Comparison of ENCODE assay signal across 20 cellular contexts in genomic region chr11:62127941-62128770, GRCh38. TPM values are rescaled to one million over a fixed set of nuclear protein-coding genes. Genes with fewer than 3 reads are reported as not detected.
DNase-seq lines count a peak whose midpoint lies in the region; ATAC-seq and TF ChIP-seq lines count a peak whose summit lies in the region.
"Had no signal": no experiment of that assay in that cellular context is flagged by ENCODE, and none has a peak within 500 bp of the region (broad histone marks: within the 10 kb centered on the region; RNA-seq: fewer than 3 reads in every experiment).

No MANE protein-coding gene starts in this region.

- peaks cover 84% of the 10 kb centered on the region for H3K36me3 ChIP-seq in DND-41 (ENCODE audit: insufficient read depth, low read length)
- peaks cover 44 to 45% of the 10 kb centered on the region in 2 experiments for H3K36me3 ChIP-seq in trophoblast cell (ENCODE audit: control insufficient read depth in 1 of 2, insufficient read depth in 2 of 2, low read length in 2 of 2)
- peaks cover 38 to 52% (median 51%) of the 10 kb centered on the region in 4 donors for H3K36me3 ChIP-seq in stomach

- H2BK5ac ChIP-seq in trophoblast cell (ENCODE audit: low read depth, low read length, poor library complexity): no peak overlapping the region

- H3K36me3 Mint-ChIP-seq in T-helper 2 cell treated with Interferon-gamma antibody and Interleukin-4, amounts not matched to agents 5 μg/mL and 100 μg/mL, for 36 hours (ENCODE audit: low read depth): peaks cover 55% of the 10 kb centered on the region
- H3K36me3 Mint-ChIP-seq in chondrocyte (ENCODE audit: low read depth): peaks cover 8% of the 10 kb centered on the region

- no peak for TF ChIP-seq EP300 in stomach (IDR thresholded peaks at IDR 0.05)

- peaks cover 53% of the 10 kb centered on the region for H3K4me1 ChIP-seq in DND-41 (ENCODE audit: insufficient read depth, low read length)
- peaks cover 8 to 13% of the 10 kb centered on the region in 2 experiments for H3K4me1 ChIP-seq in trophoblast cell (ENCODE audit: control insufficient read depth in 1 of 2, insufficient read depth in 2 of 2, low read length in 2 of 2)
- peaks cover 7 to 22% (median 17%) of the 10 kb centered on the region in 4 donors for H3K4me1 ChIP-seq in stomach

- H3K9ac ChIP-seq in DND-41 (ENCODE audit: low read depth, low read length) (no peak overlapping the region; the same call in 1 of the 2 replicates), trophoblast cell (ENCODE audit: low read length) (no peak overlapping the region)
- H3K9ac ChIP-seq: GM23248 had no signal

- H3K79me2 ChIP-seq in DND-41 (ENCODE audit: insufficient read depth, low read length) (peaks cover 94% of the 10 kb centered on the region), trophoblast cell (ENCODE audit: control insufficient read depth, insufficient read depth, low read length, poor library complexity) (peaks cover 17% of the 10 kb centered on the region)

- peaks cover 36% of the 10 kb centered on the region for H3K4me1 Mint-ChIP-seq in T-helper 2 cell treated with Interferon-gamma antibody and Interleukin-4, amounts not matched to agents 5 μg/mL and 100 μg/mL, for 36 hours (ENCODE audit: low read depth)
- peaks cover 25% of the 10 kb centered on the region for H3K4me1 Mint-ChIP-seq in chondrocyte (ENCODE audit: low read depth)

- no peak overlapping the region for H4K8ac ChIP-seq in trophoblast cell (ENCODE audit: low read depth, low read length)

- H2AFZ ChIP-seq in DND-41 (ENCODE audit: low read depth, low read length) (no peak overlapping the region), trophoblast cell (ENCODE audit: insufficient read depth, low read length, poor library complexity) (no peak overlapping the region)
- H2AFZ ChIP-seq: GM23248 had no signal

- intact Hi-C loops in stomach (cut with DNase I; ENCODE audit: low total_unique reads): no loop called here

- TF ChIP-seq POLR2A in stomach (IDR thresholded peaks at IDR 0.05): no peak

- H4K91ac ChIP-seq in trophoblast cell (ENCODE audit: low read depth, low read length): no peak overlapping the region

- H2BK12ac ChIP-seq in trophoblast cell (ENCODE audit: low read length): no peak overlapping the region

- no peak for DNase-seq in T-helper 2 cell treated with Interferon-gamma antibody and Interleukin-4, amounts not matched to agents 5 μg/mL and 100 μg/mL, for 36 hours (ENCODE audit: low spot score)
- DNase-seq in T-helper 2 cell: no peak
- no peak for DNase-seq in DND-41
- DNase-seq in chondrocyte (ENCODE audit: low spot score): peak; percentile 75
- no peak for DNase-seq in trophoblast cell
- DNase-seq in HuH-7.5 (ENCODE audit: low spot score): no peak
- DNase-seq in stomach: no peak
- DNase-seq: DMS 273 treated with DMSO at 0.1 percent for 48 hours, GM23248, KBM-7, NCI-H1417, NCI-H187 treated with DMSO at 0.1 percent for 48 hours, NCI-H226, NCI-H524, NCI-H82, SIG-M5 had no signal

- ATAC-seq in DND-41 (ENCODE audit: insufficient read depth, low read depth) (no peak), GM21825 (IDR thresholded peaks at IDR 0.05; ENCODE audit: unreplicated experiment) (no peak)
- ATAC-seq: HCT116 had no signal

- H3K23ac ChIP-seq in trophoblast cell (ENCODE audit: low read length): no peak overlapping the region

- H2BK120ac ChIP-seq in trophoblast cell (ENCODE audit: insufficient read depth, low read length, poor library complexity): no peak overlapping the region

- H3K4me2 ChIP-seq in DND-41 (ENCODE audit: insufficient read depth, low read length) (peak overlapping the region; percentile 78), trophoblast cell (ENCODE audit: low read length) (no peak overlapping the region)

- H3K18ac ChIP-seq in trophoblast cell (ENCODE audit: low read length): no peak overlapping the region

- H3K9me3 Mint-ChIP-seq in T-helper 2 cell treated with Interferon-gamma antibody and Interleukin-4, amounts not matched to agents 5 μg/mL and 100 μg/mL, for 36 hours: no peaks in the 10 kb centered on the region
- no peaks in the 10 kb centered on the region for H3K9me3 Mint-ChIP-seq in chondrocyte (ENCODE audit: low read depth)
- H3K9me3 Mint-ChIP-seq: CD14-positive monocyte had no signal

- no peak overlapping the region for H3K14ac ChIP-seq in trophoblast cell (ENCODE audit: low read length)

- WGBS in trophoblast cell (ENCODE audit: extremely low coverage, insufficient coverage, insufficient read length): no CpG with 5 or more reads among the region's 16 CpGs
- WGBS in stomach, 5 donors: 91 to 94% (median 92%) methylated on average over 13 to 16 of the region's 16 CpGs

- H3K27me3 Mint-ChIP-seq in T-helper 2 cell treated with Interferon-gamma antibody and Interleukin-4, amounts not matched to agents 5 μg/mL and 100 μg/mL, for 36 hours (ENCODE audit: low read depth): no peaks in the 10 kb centered on the region
- H3K27me3 Mint-ChIP-seq in chondrocyte (ENCODE audit: low read depth): no peaks in the 10 kb centered on the region

- no peak overlapping the region for H4K12ac ChIP-seq in trophoblast cell (ENCODE audit: low read depth, low read length)

- no peaks in the 10 kb centered on the region for H3K9me3 ChIP-seq in DND-41 (ENCODE audit: insufficient read depth, low read length, severe bottlenecking)
- H3K9me3 ChIP-seq in trophoblast cell (ENCODE audit: insufficient read depth, low read depth, low read length): peaks cover 3% of the 10 kb centered on the region
- H3K9me3 ChIP-seq in stomach: no peaks in the 10 kb centered on the region

- peaks cover 84% of the 10 kb centered on the region for H4K20me1 ChIP-seq in DND-41 (ENCODE audit: insufficient read depth, low read length)

- H3K27ac ChIP-seq in DND-41 (ENCODE audit: low read length) (no peak overlapping the region), trophoblast cell (ENCODE audit: low read depth, low read length) (no peak overlapping the region), stomach (no peak overlapping the region)
- H3K27ac ChIP-seq: 22Rv1, GM23248 had no signal

- H3K27me3 ChIP-seq in DND-41 (ENCODE audit: insufficient read depth, low read length, poor library complexity) (no peaks in the 10 kb centered on the region), trophoblast cell (ENCODE audit: insufficient read depth, low read length) (no peaks in the 10 kb centered on the region), stomach (no peaks in the 10 kb centered on the region)

- no peak overlapping the region for H3K4me3 Mint-ChIP-seq in T-helper 2 cell treated with Interferon-gamma antibody and Interleukin-4, amounts not matched to agents 5 μg/mL and 100 μg/mL, for 36 hours
- H3K4me3 Mint-ChIP-seq in chondrocyte (ENCODE audit: unreplicated experiment): no peak overlapping the region
- H3K4me3 Mint-ChIP-seq: CD14-positive monocyte had no signal

- peaks cover 4% of the 10 kb centered on the region for H3K79me1 ChIP-seq in trophoblast cell (ENCODE audit: low read length)

- peak overlapping the region; percentile 1 for H3K4ac ChIP-seq in trophoblast cell (ENCODE audit: low read depth, low read length)

- H2AK5ac ChIP-seq in trophoblast cell (ENCODE audit: low read length): no peak overlapping the region

- no peak overlapping the region for H3K4me3 ChIP-seq in DND-41 (ENCODE audit: low read depth in 1 of 2, low read length in 2 of 2)
- no peak overlapping the region for H3K4me3 ChIP-seq in trophoblast cell (ENCODE audit: low read depth, low read length)
- H3K4me3 ChIP-seq in stomach: no peak overlapping the region
- H3K4me3 ChIP-seq: GM23248 had no signal

- TF ChIP-seq CTCF in DND-41 (IDR thresholded peaks at IDR 0.05; ENCODE audit: borderline replicate concordance, extremely low read depth, low read length, poor library complexity, severe bottlenecking) (no peak), chondrocyte (IDR thresholded peaks at IDR 0.05) (no peak), stomach (IDR thresholded peaks at IDR 0.05) (no peak)

- peak overlapping the region; percentile 59 for H3K27ac Mint-ChIP-seq in T-helper 2 cell treated with Interferon-gamma antibody and Interleukin-4, amounts not matched to agents 5 μg/mL and 100 μg/mL, for 36 hours
- H3K27ac Mint-ChIP-seq in chondrocyte (ENCODE audit: unreplicated experiment): no peak overlapping the region

RNA-seq across cellular contexts. Expression of gene INCENP, which starts 4.3 kb away (rescaled TPM):
- total RNA-seq in chondrocyte (21.6 to 24.6 TPM (median 22.4 TPM) in 3 replicates), stomach (10 to 100 TPM in 3 of 5 donors, 1 to 10 TPM in 2; 4.1 to 32.1 (median 14.3) TPM)
- 36.7 and 38.4 TPM in 2 replicates for polyA plus RNA-seq in trophoblast cell (2013)
- polyA plus RNA-seq in stomach: 1 to 10 TPM; 2.6 to 5.6 (median 4.5) TPM
